Comparison of ENCODE assay signal across 1 cellular context in genomic region chr2:219560893-219561178, GRCh38.
TF ChIP-seq lines count a peak whose summit lies in the region.

No MANE protein-coding gene starts in this region.

TF ChIP-seq in HepG2, 621 proteins besides CTCF, POLR2A, EP300 and RAD21 (continues in another document):
- TF ChIP-seq ZNF318 (CRISPR knock-in tag; IDR thresholded peaks at IDR 0.05): no peak
- no peak for TF ChIP-seq AKNA (CRISPR knock-in tag; IDR thresholded peaks at IDR 0.05; ENCODE audit: borderline replicate concordance)
- TF ChIP-seq ZFP91 (CRISPR knock-in tag; IDR thresholded peaks at IDR 0.05; ENCODE audit: borderline replicate concordance): 0 out of 2 replicates have a peak, but pooled peaks have one; percentile 41
- TF ChIP-seq SMAD1 (CRISPR knock-in tag; IDR thresholded peaks at IDR 0.05; ENCODE audit: borderline replicate concordance, low read depth): peak; percentile 44; the same call in 1 of the 2 replicates
- peak; percentile 65 for TF ChIP-seq ZNF563 (CRISPR knock-in tag; IDR thresholded peaks at IDR 0.05)
- peak; percentile 27; the same call in 1 of the 2 replicates for TF ChIP-seq KDM5B (CRISPR knock-in tag; IDR thresholded peaks at IDR 0.05; ENCODE audit: borderline replicate concordance)
- 0 out of 2 replicates have a peak, but pooled peaks have one; percentile 16 for TF ChIP-seq POLR2AphosphoS5 (IDR thresholded peaks at IDR 0.05; ENCODE audit: low read depth, low read length)
- no peak for TF ChIP-seq ZNF766 (CRISPR knock-in tag; IDR thresholded peaks at IDR 0.05; ENCODE audit: borderline replicate concordance)
- TF ChIP-seq PITX1 (CRISPR knock-in tag; IDR thresholded peaks at IDR 0.05): no peak
- TF ChIP-seq ZNF446 (CRISPR knock-in tag; IDR thresholded peaks at IDR 0.05): 0 out of 2 replicates have a peak, but pooled peaks have one; percentile 9
- no peak for TF ChIP-seq ZNF816 (CRISPR knock-in tag; IDR thresholded peaks at IDR 0.05; ENCODE audit: borderline replicate concordance)
- 0 out of 2 replicates have a peak, but pooled peaks have one; percentile 17 for TF ChIP-seq ZNF605 (CRISPR knock-in tag; IDR thresholded peaks at IDR 0.05)
- TF ChIP-seq ZNF230 (CRISPR knock-in tag; IDR thresholded peaks at IDR 0.05): 0 out of 2 replicates have a peak, but pooled peaks have one; percentile 9
- no peak for TF ChIP-seq ZNF335 (CRISPR knock-in tag; IDR thresholded peaks at IDR 0.05)
- TF ChIP-seq ZFX (CRISPR knock-in tag; IDR thresholded peaks at IDR 0.05; ENCODE audit: low read depth): no peak
- no peak for TF ChIP-seq RORA (CRISPR knock-in tag; IDR thresholded peaks at IDR 0.05)
- TF ChIP-seq DR1 (CRISPR knock-in tag; IDR thresholded peaks at IDR 0.05): no peak
- TF ChIP-seq ISX (CRISPR knock-in tag; conservative IDR thresholded peaks at IDR 0.05): no peak
- TF ChIP-seq NFIB (CRISPR knock-in tag; IDR thresholded peaks at IDR 0.05; ENCODE audit: borderline replicate concordance): 0 out of 2 replicates have a peak, but pooled peaks have one; percentile 32
- TF ChIP-seq ZNF879 (CRISPR knock-in tag; IDR thresholded peaks at IDR 0.05): no peak
- no peak for TF ChIP-seq CBFB (CRISPR knock-in tag; IDR thresholded peaks at IDR 0.05)
- no peak for TF ChIP-seq TRIM22 (IDR thresholded peaks at IDR 0.05)
- TF ChIP-seq ZNF232 (CRISPR knock-in tag; IDR thresholded peaks at IDR 0.05; ENCODE audit: borderline replicate concordance): no peak
- peak; percentile 60; the same call in 1 of the 2 replicates for TF ChIP-seq THAP9 (CRISPR knock-in tag; IDR thresholded peaks at IDR 0.05; ENCODE audit: borderline replicate concordance)
- TF ChIP-seq NR0B2 (CRISPR knock-in tag; IDR thresholded peaks at IDR 0.05): 0 out of 2 replicates have a peak, but pooled peaks have one; percentile 63
- no peak for TF ChIP-seq NONO (IDR thresholded peaks at IDR 0.05)
- no peak for TF ChIP-seq NONO (CRISPR knock-in tag; conservative IDR thresholded peaks at IDR 0.05)
- 0 out of 2 replicates have a peak, but pooled peaks have one; percentile 43 for TF ChIP-seq ZNF350 (CRISPR knock-in tag; IDR thresholded peaks at IDR 0.05; ENCODE audit: borderline replicate concordance, low read depth)
- no peak for TF ChIP-seq ZBTB37 (CRISPR knock-in tag; IDR thresholded peaks at IDR 0.05)
- no peak for TF ChIP-seq ZNF180 (CRISPR knock-in tag; IDR thresholded peaks at IDR 0.05; ENCODE audit: borderline replicate concordance, low read depth)
- TF ChIP-seq ZNF556 (CRISPR knock-in tag; IDR thresholded peaks at IDR 0.05; ENCODE audit: borderline replicate concordance): no peak
- no peak for TF ChIP-seq ZMYM4 (CRISPR knock-in tag; IDR thresholded peaks at IDR 0.05)
- no peak for TF ChIP-seq PAWR (CRISPR knock-in tag; IDR thresholded peaks at IDR 0.05; ENCODE audit: borderline replicate concordance)
- TF ChIP-seq MEF2D (CRISPR knock-in tag; IDR thresholded peaks at IDR 0.05): 0 out of 2 replicates have a peak, but pooled peaks have one; percentile 9
- no peak for TF ChIP-seq SMARCC2 (IDR thresholded peaks at IDR 0.05)
- TF ChIP-seq KDM4B (CRISPR knock-in tag; IDR thresholded peaks at IDR 0.05): no peak
- peak; percentile 91 for TF ChIP-seq PAF1 (CRISPR knock-in tag; IDR thresholded peaks at IDR 0.05)
